8 cellular contexts compared by ENCODE assay signal in the genomic region with DNA sequence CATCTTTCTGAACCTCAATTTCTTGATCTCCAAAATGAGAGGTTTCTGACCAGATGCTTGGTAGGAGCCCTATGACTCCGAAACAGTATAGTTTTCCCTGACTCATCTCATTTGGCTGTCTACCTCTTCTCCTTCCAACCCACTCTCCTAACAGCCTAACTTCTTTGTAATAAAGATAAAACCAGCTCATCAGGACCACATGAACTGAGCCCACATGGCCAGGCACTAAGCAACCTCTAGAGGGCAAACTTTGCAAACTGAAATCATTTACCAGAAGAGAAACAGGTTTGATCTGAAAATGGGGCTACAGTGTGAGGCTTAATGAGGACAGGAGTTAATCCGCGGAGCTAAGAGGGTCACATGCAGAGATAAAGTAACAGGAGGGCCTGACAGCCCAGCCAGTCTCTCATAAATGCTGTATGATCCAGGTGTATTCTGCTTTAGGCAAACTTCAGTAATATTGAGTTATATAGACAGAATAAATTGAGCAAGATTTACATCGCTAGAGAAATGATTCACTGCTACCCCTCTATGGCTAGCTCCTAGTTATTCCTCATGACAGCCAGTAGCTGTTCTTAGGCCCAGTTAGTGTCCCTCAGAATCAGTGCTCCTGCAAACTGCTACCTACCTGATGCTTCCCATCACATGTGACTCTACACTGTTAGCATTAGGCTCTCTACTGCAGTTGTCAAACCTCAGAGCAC.
DNase-seq lines count a peak whose midpoint lies in the region; ATAC-seq, FAIRE-seq and TF ChIP-seq lines count a peak whose summit lies in the region.

No MANE protein-coding gene starts in this region.

- DNase-seq in AG04450 (ENCODE audit: low read depth, low spot score) (peak; percentile 78), NCI-H1436 (lab: John Stamatoyannopoulos, UW) (peak; percentile 65), T-helper 17 cell (peak in 1 of 3 donors; percentile 19), mammary epithelial cell (peak; percentile 69)
- DNase-seq in stimulated activated CD4-positive, alpha-beta T cell treated with anti-CD3 and anti-CD28 coated beads, Interleukin-1b, Interleukin-23, amount 100 ng/mL, for 1 hour (ENCODE audit: low read depth in 2 of 2), result peak; percentile 1 to 5

- no peaks in the 10 kb centered on the region for H4K20me1 ChIP-seq in mammary epithelial cell (ENCODE audit: insufficient read depth, low read length)

- 31% methylated on average over 4 of the region's 4 CpGs for WGBS in mammary epithelial cell (ENCODE audit: low coverage, missing lambda C conversion rate)

- no peak overlapping the region for H3K4me3 ChIP-seq in AG04450 (ENCODE audit: low read depth, low read length)
- no peak overlapping the region for H3K4me3 ChIP-seq in mammary epithelial cell (replicated peaks in 1 of 3; ENCODE audit: insufficient read depth in 1 of 3, low read depth in 2 of 3, low read length in 3 of 3)

- in situ Hi-C loops in mammary epithelial cell (cut with MboI; ENCODE audit: low sequenced_read_pairs in 2 of 2), result loop anchor here (10.0 to 25.0 kb wide), 4 partner anchors 291 to 551 kb away; no protein-coding TSS in a partner anchor

- peaks cover 9% of the 10 kb centered on the region for H3K4me1 Mint-ChIP-seq in T-helper 17 cell

- peaks cover 27% of the 10 kb centered on the region for H3K4me1 ChIP-seq in mammary epithelial cell (ENCODE audit: insufficient read depth, low read length)

- H3K27me3 ChIP-seq in AG04450 (ENCODE audit: control insufficient read depth, insufficient read depth, low read length), result no peaks in the 10 kb centered on the region
- H3K27me3 ChIP-seq in mammary epithelial cell (ENCODE audit: insufficient read depth, low read length), result no peaks in the 10 kb centered on the region

- FAIRE-seq in islet of Langerhans (lab: Jason Lieb, UNC), result peak; percentile 93

- no peak overlapping the region for H3K27ac Mint-ChIP-seq in T-helper 17 cell

- peak; percentile 89 for TF ChIP-seq CTCF in AG04450 (IDR thresholded peaks at IDR 0.05; ENCODE audit: low read depth, low read length)
- peak; percentile 85 to 94 for TF ChIP-seq CTCF in mammary epithelial cell (conservative IDR thresholded peaks at IDR 0.05 in 1 of 2, IDR thresholded peaks at IDR 0.05 in 1 of 2; ENCODE audit: extremely low read depth in 1 of 2, insufficient read depth in 1 of 2, low read depth in 1 of 2, low read length in 2 of 2)

- H3K9ac ChIP-seq in mammary epithelial cell (ENCODE audit: insufficient read depth, low read length), result no peak overlapping the region

- intact Hi-C loops in mammary epithelial cell (cut with micrococcal nuclease), result loop anchor here (1.0 to 10.0 kb wide), 7 partner anchors 63 to 552 kb away; no protein-coding TSS in a partner anchor

- peaks cover 8% of the 10 kb centered on the region for H3K36me3 ChIP-seq in mammary epithelial cell (ENCODE audit: insufficient read depth, low read length)

- H3K4me2 ChIP-seq in mammary epithelial cell (ENCODE audit: insufficient read depth, low read depth, low read length), result no peak overlapping the region

- dilution Hi-C loops in mammary epithelial cell (cut with HindIII; ENCODE audit: low sequenced_read_pairs), result no loop called here

- CTCF ChIA-PET in AG04450 (lab: Charles Lee) (interaction anchor here (0.5 to 4.1 kb wide), 58 partner anchors 9 to 766 kb away, joined by 3 to 31 read pairs (median 4); a partner anchor contains a TSS), mammary epithelial cell (lab: Charles Lee; ENCODE audit: low non-redundant PET) (interaction anchor here (0.5 to 1.0 kb wide), 9 partner anchors 9 to 275 kb away, joined by 3 to 5 read pairs (median 4); no protein-coding TSS in a partner anchor)

- H2AFZ ChIP-seq in mammary epithelial cell (ENCODE audit: low read depth, low read length), result no peak overlapping the region

- peaks cover 8% of the 10 kb centered on the region for H3K27me3 Mint-ChIP-seq in T-helper 17 cell

- peaks cover 6% of the 10 kb centered on the region for H3K36me3 Mint-ChIP-seq in T-helper 17 cell (ENCODE audit: low read depth)

- no TSS peak for BruUV-seq in mammary epithelial cell (replicated peaks; lab: Mats Ljungman, UMichigan)

- H3K9me3 ChIP-seq in AG04450 (ENCODE audit: control insufficient read depth, insufficient read depth, low read length) (no peaks in the 10 kb centered on the region), T-helper 17 cell (ENCODE audit: control insufficient read depth, low read length, poor library complexity, severe bottlenecking) (no peaks in the 10 kb centered on the region), mammary epithelial cell (replicated peaks; ENCODE audit: insufficient read depth, low read length) (no peaks in the 10 kb centered on the region)

- no peaks in the 10 kb centered on the region for H3K79me2 ChIP-seq in mammary epithelial cell (ENCODE audit: insufficient read depth, low read length)

- POLR2A ChIA-PET in AG04450 (lab: Yijun Ruan, JAX), result interaction anchor here (0.6 to 2.1 kb wide), 3 partner anchors 11 to 311 kb away, joined by 3 to 9 read pairs (median 5); a partner anchor contains a TSS

- no peak overlapping the region for H3K4me3 Mint-ChIP-seq in T-helper 17 cell

- ATAC-seq in GM18499 (IDR thresholded peaks at IDR 0.05; ENCODE audit: insufficient read depth, unreplicated experiment) (peak; percentile 47), HG02938 (IDR thresholded peaks at IDR 0.05; ENCODE audit: unreplicated experiment) (peak; percentile 89), T-helper 17 cell (peak; percentile 85)

- H3K27ac ChIP-seq in AG04450 (ENCODE audit: low read depth, low read length) (peak overlapping the region; percentile 69), mammary epithelial cell (ENCODE audit: insufficient read depth, low read depth, low read length) (no peak overlapping the region)
